25 cellular contexts compared by ENCODE assay signal in genomic region chr6:85272973-85273372, GRCh38.
DNase-seq lines count a peak whose midpoint lies in the region; ATAC-seq and TF ChIP-seq lines count a peak whose summit lies in the region.
"Had no signal": no experiment of that assay in that cellular context is flagged by ENCODE, and none has a peak within 500 bp of the region (broad histone marks: within the 10 kb centered on the region; RNA-seq: fewer than 3 reads in every experiment).

No MANE protein-coding gene starts in this region.

- H3K4me1 ChIP-seq in H9 (ENCODE audit: insufficient read depth, low read length) = no peaks in the 10 kb centered on the region
- H3K4me1 ChIP-seq: BE2C, BLaER1 had no signal

- H3K4me1 Mint-ChIP-seq in H9 = no peaks in the 10 kb centered on the region
- H3K4me1 Mint-ChIP-seq in neural crest cell = no peaks in the 10 kb centered on the region
- no peaks in the 10 kb centered on the region for H3K4me1 Mint-ChIP-seq in stimulated activated memory B cell treated with anti-CD40 and anti-IgM and Interleukin-4, amounts not matched to agents 10 μg/mL and 1 μg/mL and 100 μg/mL, for 72 hours
- H3K4me1 Mint-ChIP-seq: CD14-positive monocyte; CD4-positive, alpha-beta memory T cell; CD4-positive, CD25-positive, alpha-beta regulatory T cell; CD8-positive, alpha-beta memory T cell had no signal

- H2BK5ac ChIP-seq in H9 (ENCODE audit: insufficient read length, low read length) = no peak overlapping the region

- H4K91ac ChIP-seq in H9 (ENCODE audit: insufficient read length, low read depth, low read length) = no peak overlapping the region

- H3K27ac Mint-ChIP-seq in H9 (peak overlapping the region in 1 of 3 experiments; percentile 40; a peak in 2 of 7 replicates), neural crest cell (ENCODE audit: unreplicated experiment) (peak overlapping the region; percentile 71)
- H3K27ac Mint-ChIP-seq in stimulated activated memory B cell treated with anti-CD40 and anti-IgM and Interleukin-4, amounts not matched to agents 10 μg/mL and 1 μg/mL and 100 μg/mL, for 72 hours = no peak overlapping the region
- H3K27ac Mint-ChIP-seq: CD4-positive, alpha-beta memory T cell; CD8-positive, alpha-beta memory T cell had no signal

- H3K14ac ChIP-seq in H9 (ENCODE audit: insufficient read depth, low read length) = peak overlapping the region; percentile 57; the same call in 1 of the 2 replicates

- H4K8ac ChIP-seq in H9 (replicated peaks; ENCODE audit: insufficient read length, low read depth, low read length) = no peak overlapping the region

- no peak overlapping the region for H2AK5ac ChIP-seq in H9 (ENCODE audit: insufficient read length, low read length)

- H3K4me3 Mint-ChIP-seq in H9 = no peak overlapping the region
- H3K4me3 Mint-ChIP-seq in neural crest cell = no peak overlapping the region
- H3K4me3 Mint-ChIP-seq in stimulated activated memory B cell treated with anti-CD40 and anti-IgM and Interleukin-4, amounts not matched to agents 10 μg/mL and 1 μg/mL and 100 μg/mL, for 72 hours = no peak overlapping the region
- H3K4me3 Mint-ChIP-seq: CD14-positive monocyte; CD4-positive, alpha-beta memory T cell; CD4-positive, CD25-positive, alpha-beta regulatory T cell; CD8-positive, alpha-beta memory T cell had no signal

- H3K23me2 ChIP-seq in H9 (ENCODE audit: insufficient read length, low read depth, low read length, poor library complexity, severe bottlenecking) = no peaks in the 10 kb centered on the region

- no CpG with 5 or more reads among the region's 5 CpGs for WGBS in H9 (ENCODE audit: extremely low coverage, insufficient read length, low lambda C conversion rate)

- no peak overlapping the region for H3K23ac ChIP-seq in H9 (ENCODE audit: insufficient read length, low read depth, low read length)

- H2BK20ac ChIP-seq in H9 (ENCODE audit: low read depth, low read length, poor library complexity, severe bottlenecking) = no peak overlapping the region

- H3K27me3 ChIP-seq in H9 (ENCODE audit: insufficient read depth, low read length) = no peaks in the 10 kb centered on the region
- H3K27me3 ChIP-seq: BE2C, BLaER1 had no signal

- H3K79me1 ChIP-seq in H9 (ENCODE audit: insufficient read depth, low read depth, low read length, poor library complexity, severe bottlenecking) = no peaks in the 10 kb centered on the region

- no peaks in the 10 kb centered on the region for H3K9me3 ChIP-seq in H9 (ENCODE audit: control insufficient read depth, low read depth, low read length)
- H3K9me3 ChIP-seq: BE2C, BLaER1 had no signal

- peaks cover 7 to 11% of the 10 kb centered on the region in 2 experiments; a peak in 4 of 5 replicates for H3K9me3 Mint-ChIP-seq in H9
- peaks cover 9% of the 10 kb centered on the region for H3K9me3 Mint-ChIP-seq in neural crest cell
- H3K9me3 Mint-ChIP-seq in stimulated activated memory B cell treated with anti-CD40 and anti-IgM and Interleukin-4, amounts not matched to agents 10 μg/mL and 1 μg/mL and 100 μg/mL, for 72 hours = peaks cover 10% of the 10 kb centered on the region

- no peaks in the 10 kb centered on the region for H4K20me1 ChIP-seq in H9 (ENCODE audit: control insufficient read depth, insufficient read depth, insufficient read length)
- H4K20me1 ChIP-seq: BLaER1 had no signal

- peak; percentile 39 for ATAC-seq in stimulated activated memory B cell treated with anti-CD40 and anti-IgM and Interleukin-4, amounts not matched to agents 10 μg/mL and 1 μg/mL and 100 μg/mL, for 72 hours
- no peak for ATAC-seq in GM21360 (IDR thresholded peaks at IDR 0.05; ENCODE audit: unreplicated experiment)
- ATAC-seq in HG03457 (IDR thresholded peaks at IDR 0.05; ENCODE audit: unreplicated experiment) = no peak

- no peak overlapping the region for H4K5ac ChIP-seq in H9 (ENCODE audit: insufficient read length, low read depth, low read length)

- no peak for DNase-seq in H9
- peak; percentile 11 for DNase-seq in myocyte (ENCODE audit: low read depth)
- no peak for DNase-seq in neural crest cell (ENCODE audit: low read depth, low spot score)
- no peak for DNase-seq in NCI-H524 (lab: John Stamatoyannopoulos, UW)
- no peak for DNase-seq in OCI-M1 (lab: John Stamatoyannopoulos, UW)
- DNase-seq: 8988T; ACHN; BE2C; C1 segment of cervical spinal cord; CD4-positive, alpha-beta memory T cell; CD4-positive, CD25-positive, alpha-beta regulatory T cell; CD8-positive, alpha-beta memory T cell; COR-L47; DMS 273 treated with DMSO at 0.1 percent for 48 hours; DMS153; DMS53; DMS79; DND-41; EL; GDM1 had no signal

- no peak overlapping the region for H3K18ac ChIP-seq in H9 (ENCODE audit: insufficient read length, low read depth, low read length)

- H3K27ac ChIP-seq in H9 (ENCODE audit: insufficient read length, low read depth, low read length) = no peak overlapping the region
- H3K27ac ChIP-seq: BLaER1 had no signal

- no peak overlapping the region for H3T11ph ChIP-seq in H9 (ENCODE audit: low read length)

- no peak overlapping the region for H2AFZ ChIP-seq in H9 (ENCODE audit: low read length)

- no peak overlapping the region for H2BK12ac ChIP-seq in H9 (ENCODE audit: insufficient read length, low read depth, low read length)

- no peak overlapping the region for H2BK120ac ChIP-seq in H9 (ENCODE audit: low read depth, low read length, poor library complexity, severe bottlenecking)

- TF ChIP-seq CTCF in H9 (conservative IDR thresholded peaks at IDR 0.05) = no peak
- TF ChIP-seq CTCF in neural crest cell (conservative IDR thresholded peaks at IDR 0.05) = no peak

- no peaks in the 10 kb centered on the region for H3K79me2 ChIP-seq in H9 (ENCODE audit: insufficient read depth, low read length)

- no peak overlapping the region for H3K9ac ChIP-seq in H9 (ENCODE audit: extremely low read depth, insufficient read length, low read length)
- H3K9ac ChIP-seq: BLaER1 had no signal

- no peaks in the 10 kb centered on the region for H3K27me3 Mint-ChIP-seq in H9 (ENCODE audit: low read depth)
- no peaks in the 10 kb centered on the region for H3K27me3 Mint-ChIP-seq in neural crest cell (ENCODE audit: low read depth)
- no peaks in the 10 kb centered on the region for H3K27me3 Mint-ChIP-seq in stimulated activated memory B cell treated with anti-CD40 and anti-IgM and Interleukin-4, amounts not matched to agents 10 μg/mL and 1 μg/mL and 100 μg/mL, for 72 hours
- H3K27me3 Mint-ChIP-seq: CD4-positive, alpha-beta memory T cell; CD4-positive, CD25-positive, alpha-beta regulatory T cell had no signal

- no peak overlapping the region for H3K4me2 ChIP-seq in H9 (ENCODE audit: insufficient read depth, insufficient read length, low read length)
- H3K4me2 ChIP-seq: BLaER1 had no signal

- H3K4ac ChIP-seq in H9 (ENCODE audit: low read depth, low read length) = no peak overlapping the region

- no peak overlapping the region for H2BK15ac ChIP-seq in H9 (ENCODE audit: low read depth, low read length)

- H3K56ac ChIP-seq in H9 (ENCODE audit: insufficient read length, low read depth, low read length) = no peak overlapping the region

- no peaks in the 10 kb centered on the region for H3K36me3 Mint-ChIP-seq in H9 (ENCODE audit: insufficient read depth in 1 of 3, low read depth in 3 of 3)
- H3K36me3 Mint-ChIP-seq in neural crest cell (ENCODE audit: low read depth) = no peaks in the 10 kb centered on the region
- H3K36me3 Mint-ChIP-seq in stimulated activated memory B cell treated with anti-CD40 and anti-IgM and Interleukin-4, amounts not matched to agents 10 μg/mL and 1 μg/mL and 100 μg/mL, for 72 hours = no peaks in the 10 kb centered on the region
- H3K36me3 Mint-ChIP-seq: CD14-positive monocyte; CD4-positive, alpha-beta memory T cell; CD4-positive, CD25-positive, alpha-beta regulatory T cell; CD8-positive, alpha-beta memory T cell had no signal
